2 cellular contexts compared by ENCODE assay signal in the genomic region with DNA sequence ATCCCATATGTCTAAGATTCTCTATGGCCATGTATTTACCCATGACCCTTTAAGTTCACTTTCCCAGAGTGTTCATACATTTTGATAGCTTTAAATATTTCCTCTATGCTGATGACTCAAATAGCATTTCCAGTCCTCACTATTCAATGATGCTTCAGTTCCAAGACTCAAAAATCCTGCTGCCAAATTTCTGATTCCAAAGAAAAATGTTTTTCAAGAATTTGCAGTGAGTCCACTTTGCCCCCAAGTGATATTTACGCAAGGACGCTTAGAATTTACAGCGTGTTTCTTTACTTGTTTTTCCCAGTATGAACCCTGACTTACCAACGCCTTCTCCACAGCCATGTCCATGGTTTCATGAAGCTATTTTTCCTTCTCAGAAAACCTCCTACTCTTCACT.
TF ChIP-seq lines count a peak whose summit lies in the region.

No MANE protein-coding gene starts in this region.

TF ChIP-seq in SK-N-SH, 30 proteins besides CTCF, POLR2A, EP300 and RAD21:
- no peak for TF ChIP-seq MEF2A (IDR thresholded peaks at IDR 0.05; ENCODE audit: borderline replicate concordance, low read depth)
- TF ChIP-seq TCF12 (IDR thresholded peaks at IDR 0.05), result no peak
- no peak for TF ChIP-seq FOXM1 (IDR thresholded peaks at IDR 0.05; ENCODE audit: low read depth)
- TF ChIP-seq EZH2phosphoT487 (IDR thresholded peaks at IDR 0.05; ENCODE audit: borderline replicate concordance, low read depth), result no peak
- TF ChIP-seq CHD2 (IDR thresholded peaks at IDR 0.05; ENCODE audit: low read length, partially characterized antibody), result no peak
- TF ChIP-seq ELF1 (IDR thresholded peaks at IDR 0.05), result no peak
- TF ChIP-seq, protein P1, sequence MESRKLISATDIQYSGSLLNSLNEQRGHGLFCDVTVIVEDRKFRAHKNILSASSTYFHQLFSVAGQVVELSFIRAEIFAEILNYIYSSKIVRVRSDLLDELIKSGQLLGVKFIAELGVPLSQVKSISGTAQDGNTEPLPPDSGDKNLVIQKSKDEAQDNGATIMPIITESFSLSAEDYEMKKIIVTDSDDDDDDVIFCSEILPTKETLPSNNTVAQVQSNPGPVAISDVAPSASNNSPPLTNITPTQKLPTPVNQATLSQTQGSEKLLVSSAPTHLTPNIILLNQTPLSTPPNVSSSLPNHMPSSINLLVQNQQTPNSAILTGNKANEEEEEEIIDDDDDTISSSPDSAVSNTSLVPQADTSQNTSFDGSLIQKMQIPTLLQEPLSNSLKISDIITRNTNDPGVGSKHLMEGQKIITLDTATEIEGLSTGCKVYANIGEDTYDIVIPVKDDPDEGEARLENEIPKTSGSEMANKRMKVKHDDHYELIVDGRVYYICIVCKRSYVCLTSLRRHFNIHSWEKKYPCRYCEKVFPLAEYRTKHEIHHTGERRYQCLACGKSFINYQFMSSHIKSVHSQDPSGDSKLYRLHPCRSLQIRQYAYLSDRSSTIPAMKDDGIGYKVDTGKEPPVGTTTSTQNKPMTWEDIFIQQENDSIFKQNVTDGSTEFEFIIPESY (IDR thresholded peaks at IDR 0.05; ENCODE audit: borderline replicate concordance, low read depth), result no peak
- TF ChIP-seq POLR2AphosphoS5 (IDR thresholded peaks at IDR 0.05; ENCODE audit: low read depth, low read length), result no peak
- TF ChIP-seq TAF1 (IDR thresholded peaks at IDR 0.05; ENCODE audit: borderline replicate concordance, low read depth, low read length), result no peak
- TF ChIP-seq GABPA (IDR thresholded peaks at IDR 0.05; ENCODE audit: low read depth), result no peak
- TF ChIP-seq SMC3 (IDR thresholded peaks at IDR 0.05; ENCODE audit: low read depth, low read length), result no peak
- TF ChIP-seq, protein P2, sequence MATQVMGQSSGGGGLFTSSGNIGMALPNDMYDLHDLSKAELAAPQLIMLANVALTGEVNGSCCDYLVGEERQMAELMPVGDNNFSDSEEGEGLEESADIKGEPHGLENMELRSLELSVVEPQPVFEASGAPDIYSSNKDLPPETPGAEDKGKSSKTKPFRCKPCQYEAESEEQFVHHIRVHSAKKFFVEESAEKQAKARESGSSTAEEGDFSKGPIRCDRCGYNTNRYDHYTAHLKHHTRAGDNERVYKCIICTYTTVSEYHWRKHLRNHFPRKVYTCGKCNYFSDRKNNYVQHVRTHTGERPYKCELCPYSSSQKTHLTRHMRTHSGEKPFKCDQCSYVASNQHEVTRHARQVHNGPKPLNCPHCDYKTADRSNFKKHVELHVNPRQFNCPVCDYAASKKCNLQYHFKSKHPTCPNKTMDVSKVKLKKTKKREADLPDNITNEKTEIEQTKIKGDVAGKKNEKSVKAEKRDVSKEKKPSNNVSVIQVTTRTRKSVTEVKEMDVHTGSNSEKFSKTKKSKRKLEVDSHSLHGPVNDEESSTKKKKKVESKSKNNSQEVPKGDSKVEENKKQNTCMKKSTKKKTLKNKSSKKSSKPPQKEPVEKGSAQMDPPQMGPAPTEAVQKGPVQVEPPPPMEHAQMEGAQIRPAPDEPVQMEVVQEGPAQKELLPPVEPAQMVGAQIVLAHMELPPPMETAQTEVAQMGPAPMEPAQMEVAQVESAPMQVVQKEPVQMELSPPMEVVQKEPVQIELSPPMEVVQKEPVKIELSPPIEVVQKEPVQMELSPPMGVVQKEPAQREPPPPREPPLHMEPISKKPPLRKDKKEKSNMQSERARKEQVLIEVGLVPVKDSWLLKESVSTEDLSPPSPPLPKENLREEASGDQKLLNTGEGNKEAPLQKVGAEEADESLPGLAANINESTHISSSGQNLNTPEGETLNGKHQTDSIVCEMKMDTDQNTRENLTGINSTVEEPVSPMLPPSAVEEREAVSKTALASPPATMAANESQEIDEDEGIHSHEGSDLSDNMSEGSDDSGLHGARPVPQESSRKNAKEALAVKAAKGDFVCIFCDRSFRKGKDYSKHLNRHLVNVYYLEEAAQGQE (IDR thresholded peaks at IDR 0.05; ENCODE audit: low read depth, low read length), result no peak
- TF ChIP-seq NRF1 (IDR thresholded peaks at IDR 0.05; ENCODE audit: low read depth, low read length), result no peak
- no peak for TF ChIP-seq NFIC (IDR thresholded peaks at IDR 0.05; ENCODE audit: borderline replicate concordance)
- no peak for TF ChIP-seq SIN3A (IDR thresholded peaks at IDR 0.05; ENCODE audit: borderline replicate concordance, low read depth, low read length)
- TF ChIP-seq RXRA (IDR thresholded peaks at IDR 0.05; ENCODE audit: borderline replicate concordance, low read depth), result no peak

TF ChIP-seq in SK-N-SH treated with all-trans-retinoic acid at 6 μM for 48 hours, 23 proteins besides CTCF, POLR2A, EP300 and RAD21:
- TF ChIP-seq, protein P3, sequence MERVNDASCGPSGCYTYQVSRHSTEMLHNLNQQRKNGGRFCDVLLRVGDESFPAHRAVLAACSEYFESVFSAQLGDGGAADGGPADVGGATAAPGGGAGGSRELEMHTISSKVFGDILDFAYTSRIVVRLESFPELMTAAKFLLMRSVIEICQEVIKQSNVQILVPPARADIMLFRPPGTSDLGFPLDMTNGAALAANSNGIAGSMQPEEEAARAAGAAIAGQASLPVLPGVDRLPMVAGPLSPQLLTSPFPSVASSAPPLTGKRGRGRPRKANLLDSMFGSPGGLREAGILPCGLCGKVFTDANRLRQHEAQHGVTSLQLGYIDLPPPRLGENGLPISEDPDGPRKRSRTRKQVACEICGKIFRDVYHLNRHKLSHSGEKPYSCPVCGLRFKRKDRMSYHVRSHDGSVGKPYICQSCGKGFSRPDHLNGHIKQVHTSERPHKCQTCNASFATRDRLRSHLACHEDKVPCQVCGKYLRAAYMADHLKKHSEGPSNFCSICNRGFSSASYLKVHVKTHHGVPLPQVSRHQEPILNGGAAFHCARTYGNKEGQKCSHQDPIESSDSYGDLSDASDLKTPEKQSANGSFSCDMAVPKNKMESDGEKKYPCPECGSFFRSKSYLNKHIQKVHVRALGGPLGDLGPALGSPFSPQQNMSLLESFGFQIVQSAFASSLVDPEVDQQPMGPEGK (CRISPR knock-in tag; IDR thresholded peaks at IDR 0.05; ENCODE audit: borderline replicate concordance), result no peak
- TF ChIP-seq, protein P4, sequence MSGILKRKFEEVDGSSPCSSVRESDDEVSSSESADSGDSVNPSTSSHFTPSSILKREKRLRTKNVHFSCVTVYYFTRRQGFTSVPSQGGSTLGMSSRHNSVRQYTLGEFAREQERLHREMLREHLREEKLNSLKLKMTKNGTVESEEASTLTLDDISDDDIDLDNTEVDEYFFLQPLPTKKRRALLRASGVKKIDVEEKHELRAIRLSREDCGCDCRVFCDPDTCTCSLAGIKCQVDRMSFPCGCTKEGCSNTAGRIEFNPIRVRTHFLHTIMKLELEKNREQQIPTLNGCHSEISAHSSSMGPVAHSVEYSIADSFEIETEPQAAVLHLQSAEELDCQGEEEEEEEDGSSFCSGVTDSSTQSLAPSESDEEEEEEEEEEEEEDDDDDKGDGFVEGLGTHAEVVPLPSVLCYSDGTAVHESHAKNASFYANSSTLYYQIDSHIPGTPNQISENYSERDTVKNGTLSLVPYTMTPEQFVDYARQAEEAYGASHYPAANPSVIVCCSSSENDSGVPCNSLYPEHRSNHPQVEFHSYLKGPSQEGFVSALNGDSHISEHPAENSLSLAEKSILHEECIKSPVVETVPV (CRISPR knock-in tag; IDR thresholded peaks at IDR 0.05), result no peak
- TF ChIP-seq, protein P5, sequence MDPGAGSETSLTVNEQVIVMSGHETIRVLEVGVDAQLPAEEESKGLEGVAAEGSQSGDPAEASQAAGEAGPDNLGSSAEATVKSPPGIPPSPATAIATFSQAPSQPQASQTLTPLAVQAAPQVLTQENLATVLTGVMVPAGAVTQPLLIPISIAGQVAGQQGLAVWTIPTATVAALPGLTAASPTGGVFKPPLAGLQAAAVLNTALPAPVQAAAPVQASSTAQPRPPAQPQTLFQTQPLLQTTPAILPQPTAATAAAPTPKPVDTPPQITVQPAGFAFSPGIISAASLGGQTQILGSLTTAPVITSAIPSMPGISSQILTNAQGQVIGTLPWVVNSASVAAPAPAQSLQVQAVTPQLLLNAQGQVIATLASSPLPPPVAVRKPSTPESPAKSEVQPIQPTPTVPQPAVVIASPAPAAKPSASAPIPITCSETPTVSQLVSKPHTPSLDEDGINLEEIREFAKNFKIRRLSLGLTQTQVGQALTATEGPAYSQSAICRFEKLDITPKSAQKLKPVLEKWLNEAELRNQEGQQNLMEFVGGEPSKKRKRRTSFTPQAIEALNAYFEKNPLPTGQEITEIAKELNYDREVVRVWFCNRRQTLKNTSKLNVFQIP (CRISPR knock-in tag; IDR thresholded peaks at IDR 0.05; ENCODE audit: borderline replicate concordance, low read depth), result no peak
- TF ChIP-seq RARB (CRISPR knock-in tag; IDR thresholded peaks at IDR 0.05), result no peak
- TF ChIP-seq ZNF565 (CRISPR knock-in tag; conservative IDR thresholded peaks at IDR 0.05; ENCODE audit: low read depth), result no peak
- TF ChIP-seq, protein P6, sequence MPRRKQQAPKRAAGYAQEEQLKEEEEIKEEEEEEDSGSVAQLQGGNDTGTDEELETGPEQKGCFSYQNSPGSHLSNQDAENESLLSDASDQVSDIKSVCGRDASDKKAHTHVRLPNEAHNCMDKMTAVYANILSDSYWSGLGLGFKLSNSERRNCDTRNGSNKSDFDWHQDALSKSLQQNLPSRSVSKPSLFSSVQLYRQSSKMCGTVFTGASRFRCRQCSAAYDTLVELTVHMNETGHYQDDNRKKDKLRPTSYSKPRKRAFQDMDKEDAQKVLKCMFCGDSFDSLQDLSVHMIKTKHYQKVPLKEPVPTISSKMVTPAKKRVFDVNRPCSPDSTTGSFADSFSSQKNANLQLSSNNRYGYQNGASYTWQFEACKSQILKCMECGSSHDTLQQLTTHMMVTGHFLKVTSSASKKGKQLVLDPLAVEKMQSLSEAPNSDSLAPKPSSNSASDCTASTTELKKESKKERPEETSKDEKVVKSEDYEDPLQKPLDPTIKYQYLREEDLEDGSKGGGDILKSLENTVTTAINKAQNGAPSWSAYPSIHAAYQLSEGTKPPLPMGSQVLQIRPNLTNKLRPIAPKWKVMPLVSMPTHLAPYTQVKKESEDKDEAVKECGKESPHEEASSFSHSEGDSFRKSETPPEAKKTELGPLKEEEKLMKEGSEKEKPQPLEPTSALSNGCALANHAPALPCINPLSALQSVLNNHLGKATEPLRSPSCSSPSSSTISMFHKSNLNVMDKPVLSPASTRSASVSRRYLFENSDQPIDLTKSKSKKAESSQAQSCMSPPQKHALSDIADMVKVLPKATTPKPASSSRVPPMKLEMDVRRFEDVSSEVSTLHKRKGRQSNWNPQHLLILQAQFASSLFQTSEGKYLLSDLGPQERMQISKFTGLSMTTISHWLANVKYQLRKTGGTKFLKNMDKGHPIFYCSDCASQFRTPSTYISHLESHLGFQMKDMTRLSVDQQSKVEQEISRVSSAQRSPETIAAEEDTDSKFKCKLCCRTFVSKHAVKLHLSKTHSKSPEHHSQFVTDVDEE (CRISPR knock-in tag; IDR thresholded peaks at IDR 0.05), result no peak
- no peak for TF ChIP-seq GLIS3 (CRISPR knock-in tag; IDR thresholded peaks at IDR 0.05)
- no peak for TF ChIP-seq TOX (CRISPR knock-in tag; IDR thresholded peaks at IDR 0.05; ENCODE audit: borderline replicate concordance)
- no peak for TF ChIP-seq ESRRG (CRISPR knock-in tag; IDR thresholded peaks at IDR 0.05)
- TF ChIP-seq OSR1 (CRISPR knock-in tag; IDR thresholded peaks at IDR 0.05), result no peak
- TF ChIP-seq PPARA (CRISPR knock-in tag; IDR thresholded peaks at IDR 0.05; ENCODE audit: borderline replicate concordance), result no peak
